ENCODE assay signal across 22 cellular contexts in the genomic region with DNA sequence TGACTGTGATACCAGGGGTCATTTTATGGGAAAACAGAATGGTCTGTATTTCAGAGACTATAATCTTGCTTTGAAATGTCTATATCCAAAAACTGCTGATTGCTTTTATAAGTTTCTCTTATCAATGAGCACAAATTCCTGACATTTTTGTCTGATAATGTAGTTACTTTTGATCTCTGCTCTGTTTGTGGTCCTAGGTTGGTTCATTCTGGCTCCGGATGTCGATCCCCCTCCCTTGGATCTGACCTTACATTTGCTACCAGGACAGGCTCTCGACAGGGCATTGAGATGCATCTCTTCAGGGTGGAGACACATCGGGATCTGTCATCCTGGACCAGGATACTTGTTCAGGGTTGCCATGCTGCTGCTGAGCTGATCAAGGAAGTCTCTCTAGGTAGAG.
"Had no signal": no experiment of that assay in that cellular context is flagged by ENCODE, and none has a peak within 500 bp of the region (broad histone marks: within the 10 kb centered on the region; RNA-seq: fewer than 3 reads in every experiment).

No MANE protein-coding gene starts in this region.

- ATAC-seq: foreskin keratinocyte; left cardiac atrium; naive thymus-derived CD4-positive, alpha-beta T cell had no signal

- H3K27ac ChIP-seq: coronary artery, foreskin keratinocyte, hepatocyte, left ventricle myocardium inferior, neutrophil, sigmoid colon, skin epidermis, stomach, thoracic aorta, transverse colon had no signal

- H3K4me3 Mint-ChIP-seq: endodermal cell; naive thymus-derived CD4-positive, alpha-beta T cell had no signal

- H3K27ac Mint-ChIP-seq: endodermal cell; naive thymus-derived CD4-positive, alpha-beta T cell had no signal

- H3K9me3 ChIP-seq: left ventricle myocardium inferior, neutrophil, sigmoid colon, stomach, thoracic aorta, transverse colon had no signal

- H3K4me1 Mint-ChIP-seq: endodermal cell had no signal

- H3K4me3 ChIP-seq: coronary artery, hepatocyte, left ventricle myocardium inferior, lung, sigmoid colon, skin epidermis, stomach, thoracic aorta, transverse colon had no signal

- H3K27me3 ChIP-seq: foreskin keratinocyte, hepatocyte, neutrophil, sigmoid colon, stomach, transverse colon had no signal

- H3K4me1 ChIP-seq: foreskin keratinocyte had no signal

- DNase-seq: effector CD4-positive, alpha-beta T cell; endodermal cell; erythroblast; foreskin keratinocyte; kidney; left cardiac atrium; left ventricle myocardium inferior; naive thymus-derived CD4-positive, alpha-beta T cell; posterior cingulate gyrus; sigmoid colon; stimulated activated CD4-positive, alpha-beta T cell treated with anti-CD3 and anti-CD28 coated beads, Interleukin-2, amount 100 ng/mL, for 24 hours; stimulated activated CD4-positive, alpha-beta T cell treated with anti-CD3 and anti-CD28 coated beads, Interleukin-4, amount 100 ng/mL, for 4 hours; stimulated activated naive CD4-positive, alpha-beta T cell; stomach; substantia nigra; transverse colon had no signal

- H3K27me3 Mint-ChIP-seq: naive thymus-derived CD4-positive, alpha-beta T cell had no signal

- H3K36me3 Mint-ChIP-seq: naive thymus-derived CD4-positive, alpha-beta T cell had no signal
